Comparison of ENCODE assay signal across 15 cellular contexts in genomic region chr1:2241820-2242219, GRCh38. TPM values are rescaled to one million over a fixed set of nuclear protein-coding genes. Genes with fewer than 3 reads are reported as not detected.
DNase-seq lines count a peak whose midpoint lies in the region; ATAC-seq and TF ChIP-seq lines count a peak whose summit lies in the region.
"Had no signal": no experiment of that assay in that cellular context is flagged by ENCODE, and none has a peak within 500 bp of the region (broad histone marks: within the 10 kb centered on the region; RNA-seq: fewer than 3 reads in every experiment).

No MANE protein-coding gene starts in this region.

- H2AK5ac ChIP-seq in trophoblast cell (ENCODE audit: low read length) = no peak overlapping the region

- H3K27me3 ChIP-seq in left ventricle myocardium inferior (ENCODE audit: low read depth) (no peaks in the 10 kb centered on the region), trophoblast cell (ENCODE audit: insufficient read depth, low read length) (no peaks in the 10 kb centered on the region)
- H3K27me3 ChIP-seq: gastrocnemius medialis had no signal

- H4K8ac ChIP-seq in trophoblast cell (ENCODE audit: low read depth, low read length) = no peak overlapping the region

- H3K27ac Mint-ChIP-seq in activated CD4-positive, alpha-beta T cell treated with anti-CD3 and anti-CD28 coated beads for 36 hours = peak overlapping the region; percentile 77
- H3K27ac Mint-ChIP-seq in activated T-helper 2 cell treated with anti-CD3 and anti-CD28 coated beads, Interferon-gamma antibody, Interleukin-2, Interleukin-4, amounts not matched to agents 10 μg/mL and 5 μg/mL and 100 μg/mL, durations not matched to agents 14 hours and 24 hours and 36 hours = peak overlapping the region; percentile 31

- H3K27ac ChIP-seq in left ventricle myocardium inferior (replicated peaks) (peak overlapping the region; percentile 78), trophoblast cell (ENCODE audit: low read depth, low read length) (no peak overlapping the region)

- no peak overlapping the region for H2AFZ ChIP-seq in trophoblast cell (ENCODE audit: insufficient read depth, low read length, poor library complexity)

- H3K4me3 ChIP-seq in left ventricle myocardium inferior (no peak overlapping the region), trophoblast cell (ENCODE audit: low read depth, low read length) (no peak overlapping the region)
- H3K4me3 ChIP-seq: gastrocnemius medialis had no signal

- H2BK120ac ChIP-seq in trophoblast cell (ENCODE audit: insufficient read depth, low read length, poor library complexity) = no peak overlapping the region

- no peak overlapping the region for H2BK12ac ChIP-seq in trophoblast cell (ENCODE audit: low read length)

- no peaks in the 10 kb centered on the region for H3K79me1 ChIP-seq in trophoblast cell (ENCODE audit: low read length)

- H3K9me3 ChIP-seq in left ventricle myocardium inferior (replicated peaks) = no peaks in the 10 kb centered on the region
- no peaks in the 10 kb centered on the region for H3K9me3 ChIP-seq in trophoblast cell (ENCODE audit: insufficient read depth, low read depth, low read length)
- H3K9me3 ChIP-seq: gastrocnemius medialis had no signal

- H3K36me3 ChIP-seq in left ventricle myocardium inferior (peaks cover 5% of the 10 kb centered on the region), trophoblast cell (ENCODE audit: control insufficient read depth in 1 of 2, insufficient read depth in 2 of 2, low read length in 2 of 2) (peaks cover 32 to 38% of the 10 kb centered on the region in 2 experiments)
- H3K36me3 ChIP-seq: gastrocnemius medialis had no signal

- no peak for DNase-seq in activated CD4-positive, alpha-beta T cell treated with anti-CD3 and anti-CD28 coated beads for 36 hours
- DNase-seq in activated CD4-positive, alpha-beta T cell treated with anti-CD3 and anti-CD28 coated beads for 1 hour = no peak
- no peak for DNase-seq in activated T-helper 2 cell treated with anti-CD3 and anti-CD28 coated beads, Interferon-gamma antibody, Interleukin-2, Interleukin-4, amounts not matched to agents 10 μg/mL and 5 μg/mL and 100 μg/mL, durations not matched to agents 14 hours and 24 hours and 36 hours (ENCODE audit: low spot score)
- no peak for DNase-seq in left ventricle myocardium inferior
- no peak for DNase-seq in trophoblast cell
- DNase-seq in medulla oblongata (ENCODE audit: extremely low spot score) = no peak
- no peak for DNase-seq in SHP77 treated with DMSO at 0.1 percent for 48 hours (lab: John Stamatoyannopoulos, UW)
- DNase-seq: activated T-cell treated with anti-CD3 and anti-CD28 coated beads, Interleukin-2, amount 50 U/mL, for 1 hour; gastrocnemius medialis; KG1; NCI-H1694 treated with DMSO at 0.1 percent for 48 hours; NCI-H524 treated with DMSO at 0.1 percent for 48 hours; stimulated activated CD4-positive, alpha-beta T cell treated with anti-CD3 and anti-CD28 coated beads, Interleukin-2, amount 100 ng/mL, for 48 hours had no signal

- H4K12ac ChIP-seq in trophoblast cell (ENCODE audit: low read depth, low read length) = no peak overlapping the region

- no peak for ATAC-seq in activated CD4-positive, alpha-beta T cell treated with anti-CD3 and anti-CD28 coated beads for 36 hours
- ATAC-seq in GM18511 (IDR thresholded peaks at IDR 0.05; ENCODE audit: unreplicated experiment) = no peak
- ATAC-seq: activated CD4-positive, CD25-positive, alpha-beta regulatory T cell treated with anti-CD3 and anti-CD28 coated beads, Interleukin-2, amount 50 U/mL, for 24 hours; gastrocnemius medialis had no signal

- no CpG with 5 or more reads among the region's 13 CpGs for WGBS in trophoblast cell (ENCODE audit: extremely low coverage, insufficient coverage, insufficient read length)

- no peak overlapping the region for H3K14ac ChIP-seq in trophoblast cell (ENCODE audit: low read length)

- H4K91ac ChIP-seq in trophoblast cell (ENCODE audit: low read depth, low read length) = no peak overlapping the region

- peaks cover 36% of the 10 kb centered on the region for H3K36me3 Mint-ChIP-seq in activated CD4-positive, alpha-beta T cell treated with anti-CD3 and anti-CD28 coated beads for 36 hours (ENCODE audit: low read depth)
- peaks cover 45% of the 10 kb centered on the region for H3K36me3 Mint-ChIP-seq in activated T-helper 2 cell treated with anti-CD3 and anti-CD28 coated beads, Interferon-gamma antibody, Interleukin-2, Interleukin-4, amounts not matched to agents 10 μg/mL and 5 μg/mL and 100 μg/mL, durations not matched to agents 14 hours and 24 hours and 36 hours (ENCODE audit: low read depth)

- no peak overlapping the region for H3K18ac ChIP-seq in trophoblast cell (ENCODE audit: low read length)

- CTCF ChIA-PET in activated CD4-positive, alpha-beta T cell treated with anti-CD3 and anti-CD28 coated beads for 36 hours (lab: Charles Lee) = no interaction called here

- H3K4me1 ChIP-seq in left ventricle myocardium inferior (peaks cover 97% of the 10 kb centered on the region), trophoblast cell (ENCODE audit: control insufficient read depth in 1 of 2, insufficient read depth in 2 of 2, low read length in 2 of 2) (peaks cover 17 to 23% of the 10 kb centered on the region in 2 experiments)

- no peak overlapping the region for H3K23ac ChIP-seq in trophoblast cell (ENCODE audit: low read length)

- no peak overlapping the region for H3K4me2 ChIP-seq in trophoblast cell (ENCODE audit: low read length)

- TF ChIP-seq CTCF in left ventricle myocardium inferior (IDR thresholded peaks at IDR 0.05; ENCODE audit: borderline replicate concordance) = no peak

- no peaks in the 10 kb centered on the region for H3K9me3 Mint-ChIP-seq in activated CD4-positive, alpha-beta T cell treated with anti-CD3 and anti-CD28 coated beads for 36 hours (ENCODE audit: low read depth)
- no peaks in the 10 kb centered on the region for H3K9me3 Mint-ChIP-seq in activated T-helper 2 cell treated with anti-CD3 and anti-CD28 coated beads, Interferon-gamma antibody, Interleukin-2, Interleukin-4, amounts not matched to agents 10 μg/mL and 5 μg/mL and 100 μg/mL, durations not matched to agents 14 hours and 24 hours and 36 hours

- H3K79me2 ChIP-seq in trophoblast cell (ENCODE audit: control insufficient read depth, insufficient read depth, low read length, poor library complexity) = peaks cover 60% of the 10 kb centered on the region

- POLR2A ChIA-PET in activated CD4-positive, alpha-beta T cell treated with anti-CD3 and anti-CD28 coated beads for 36 hours (lab: Charles Lee) = no interaction called here

- H3K4me3 Mint-ChIP-seq in activated CD4-positive, alpha-beta T cell treated with anti-CD3 and anti-CD28 coated beads for 36 hours = no peak overlapping the region
- no peak overlapping the region for H3K4me3 Mint-ChIP-seq in activated T-helper 2 cell treated with anti-CD3 and anti-CD28 coated beads, Interferon-gamma antibody, Interleukin-2, Interleukin-4, amounts not matched to agents 10 μg/mL and 5 μg/mL and 100 μg/mL, durations not matched to agents 14 hours and 24 hours and 36 hours (ENCODE audit: low read depth)

- H3K4me1 Mint-ChIP-seq in activated CD4-positive, alpha-beta T cell treated with anti-CD3 and anti-CD28 coated beads for 36 hours = peaks cover 85% of the 10 kb centered on the region
- peaks cover 49% of the 10 kb centered on the region for H3K4me1 Mint-ChIP-seq in activated T-helper 2 cell treated with anti-CD3 and anti-CD28 coated beads, Interferon-gamma antibody, Interleukin-2, Interleukin-4, amounts not matched to agents 10 μg/mL and 5 μg/mL and 100 μg/mL, durations not matched to agents 14 hours and 24 hours and 36 hours (ENCODE audit: low read depth)

- peak overlapping the region; percentile 53 for H3K4ac ChIP-seq in trophoblast cell (ENCODE audit: low read depth, low read length)

- no peak overlapping the region for H3K9ac ChIP-seq in trophoblast cell (ENCODE audit: low read length)

- intact Hi-C loops in activated CD4-positive, alpha-beta T cell treated with anti-CD3 and anti-CD28 coated beads for 36 hours (cut with DNase I, micrococcal nuclease) = no loop called here
- intact Hi-C loops in activated T-helper 2 cell treated with anti-CD3 and anti-CD28 coated beads, Interferon-gamma antibody, Interleukin-2, Interleukin-4, amounts not matched to agents 10 μg/mL and 5 μg/mL and 100 μg/mL, durations not matched to agents 14 hours and 24 hours and 36 hours (cut with micrococcal nuclease) = no loop called here
- intact Hi-C loops in left ventricle myocardium inferior (cut with micrococcal nuclease) = no loop called here

- H2BK5ac ChIP-seq in trophoblast cell (ENCODE audit: low read depth, low read length, poor library complexity) = no peak overlapping the region

- H3K27me3 Mint-ChIP-seq in activated CD4-positive, alpha-beta T cell treated with anti-CD3 and anti-CD28 coated beads for 36 hours = no peaks in the 10 kb centered on the region
- no peaks in the 10 kb centered on the region for H3K27me3 Mint-ChIP-seq in activated T-helper 2 cell treated with anti-CD3 and anti-CD28 coated beads, Interferon-gamma antibody, Interleukin-2, Interleukin-4, amounts not matched to agents 10 μg/mL and 5 μg/mL and 100 μg/mL, durations not matched to agents 14 hours and 24 hours and 36 hours (ENCODE audit: low read depth)

RNA-seq across cellular contexts. Expression of gene SKI, which starts 13.7 kb away (rescaled TPM):
- 10 to 100 TPM; 28.7 to 34.0 TPM for total RNA-seq in activated CD4-positive, alpha-beta T cell treated with anti-CD3 and anti-CD28 coated beads for 36 hours
- total RNA-seq in activated T-helper 2 cell treated with anti-CD3 and anti-CD28 coated beads, Interferon-gamma antibody, Interleukin-2, Interleukin-4, amounts not matched to agents 10 μg/mL and 5 μg/mL and 100 μg/mL, durations not matched to agents 14 hours and 24 hours and 36 hours = 37.0 and 41.1 TPM in 2 replicates
- total RNA-seq in left ventricle myocardium inferior = 37.9 TPM
- 73.3 and 73.7 TPM in 2 replicates for polyA plus RNA-seq in trophoblast cell (2013)

RNA-seq across cellular contexts. Expression of gene FAAP20, which starts 47.2 kb away (rescaled TPM):
- 10 to 100 TPM; 69.7 to 84.4 TPM for total RNA-seq in activated CD4-positive, alpha-beta T cell treated with anti-CD3 and anti-CD28 coated beads for 36 hours
- 61.5 and 63.8 TPM in 2 replicates for total RNA-seq in activated T-helper 2 cell treated with anti-CD3 and anti-CD28 coated beads, Interferon-gamma antibody, Interleukin-2, Interleukin-4, amounts not matched to agents 10 μg/mL and 5 μg/mL and 100 μg/mL, durations not matched to agents 14 hours and 24 hours and 36 hours
- total RNA-seq in left ventricle myocardium inferior = 37.0 TPM
- 85.8 and 86.1 TPM in 2 replicates for polyA plus RNA-seq in trophoblast cell (2013)
